ENCODE assay signal across 8 cellular contexts in genomic region chr1:20521960-20522861, GRCh38. TPM values are rescaled to one million over a fixed set of nuclear protein-coding genes. Genes with fewer than 3 reads are reported as not detected.
DNase-seq lines count a peak whose midpoint lies in the region; ATAC-seq and TF ChIP-seq lines count a peak whose summit lies in the region.

No MANE protein-coding gene starts in this region.

- no peaks in the 10 kb centered on the region for H3K27me3 ChIP-seq in adrenal gland

- H3K4me1 ChIP-seq in adrenal gland (replicated peaks in 1 of 2), result peaks cover 0 to 5% of the 10 kb centered on the region in 2 donors

- intact Hi-C loops in adrenal gland (cut with DNase I), result loop anchor here (2.0 to 5.0 kb wide), 3 partner anchors 55 to 119 kb away; no protein-coding TSS in a partner anchor
- intact Hi-C loops in left ventricle myocardium superior (cut with micrococcal nuclease), result no loop called here

- H3K36me3 ChIP-seq in adrenal gland (replicated peaks in 1 of 2), result no peaks in the 10 kb centered on the region

- no peaks in the 10 kb centered on the region for H3K9me3 ChIP-seq in adrenal gland (replicated peaks in 1 of 3)

- peak; percentile 92 to 99 (median 96) for TF ChIP-seq CTCF in adrenal gland (IDR thresholded peaks at IDR 0.05)

- peak; percentile 78 for ATAC-seq in left ventricle myocardium superior
- no peak for ATAC-seq in HG03175 (IDR thresholded peaks at IDR 0.05; ENCODE audit: unreplicated experiment)

- peak overlapping the region in 1 of 4 donors; percentile 46 for H3K4me3 ChIP-seq in adrenal gland

- WGBS in adrenal gland, 4 donors, result 15 to 19% (median 17%) methylated on average over 14 to 17 of the region's 17 CpGs

- H3K27ac ChIP-seq in adrenal gland, result no peak overlapping the region

- DNase-seq in GM04503 (ENCODE audit: low read depth) (peak; percentile 22), NCI-H1105 treated with DMSO at 0.1 percent for 48 hours (lab: John Stamatoyannopoulos, UW) (peak; percentile 61), SW480 (ENCODE audit: low spot score) (peak; percentile 61), adrenal gland (peak; percentile 81 to 94 (median 87)), left ventricle myocardium superior (peak; percentile 59), putamen (ENCODE audit: low spot score) (peak; percentile 51), OCI-M2 (lab: John Stamatoyannopoulos, UW; ENCODE audit: unreplicated experiment) (no peak)

- TF ChIP-seq POLR2A in adrenal gland (IDR thresholded peaks at IDR 0.05), result no peak

RNA-seq across cellular contexts. Expression of gene MUL1, which starts 14.3 kb away (rescaled TPM):
- total RNA-seq in adrenal gland, result 10 to 100 TPM; 27.9 to 48.0 (median 39.3) TPM
- polyA plus RNA-seq in adrenal gland, result 10 to 100 TPM in 1 of 3 donors, 1 to 10 TPM in 2; 3.7 to 21.3 (median 5.3) TPM
- total RNA-seq in left ventricle myocardium superior, result 45.0 TPM

RNA-seq across cellular contexts. Expression of gene FAM43B, which starts 30.2 kb away (rescaled TPM):
- total RNA-seq in adrenal gland, result 10 to 100 TPM; 16.2 to 67.7 (median 41.6) TPM
- polyA plus RNA-seq in adrenal gland, result 10 to 100 TPM in 2 of 3 donors, 1 to 10 TPM in 1; 5.1 to 54.9 (median 30.4) TPM
- total RNA-seq in left ventricle myocardium superior, result 2.5 TPM

RNA-seq across cellular contexts. Expression of gene CAMK2N1, which starts 36.2 kb away (rescaled TPM):
- total RNA-seq in adrenal gland (10 to 100 TPM; 13.0 to 68.7 (median 38.0) TPM), left ventricle myocardium superior (9.9 TPM)
- 10 to 100 TPM; 25.6 to 36.1 (median 33.9) TPM for polyA plus RNA-seq in adrenal gland
